In genomic region chr3:11709782-11710181, GRCh38 we compare ENCODE assay signal across 28 cellular contexts.
"Had no signal": no experiment of that assay in that cellular context is flagged by ENCODE, and none has a peak within 500 bp of the region (broad histone marks: within the 10 kb centered on the region; RNA-seq: fewer than 3 reads in every experiment).

No MANE protein-coding gene starts in this region.

- H3K27me3 Mint-ChIP-seq: naive B cell; naive thymus-derived CD8-positive, alpha-beta T cell; stimulated activated naive CD8-positive, alpha-beta T cell treated with anti-CD3 and anti-CD28 coated beads, Interleukin-15, Interleukin-2, amounts not matched to agents 100 ng/mL and 50 ng/mL, for 24 hours had no signal

- FAIRE-seq: pancreas, small intestine, urothelium cell line had no signal

- H3K27me3 ChIP-seq: pancreas, right lobe of liver, sigmoid colon, stomach, suprapubic skin, testis, tibial artery, transverse colon, upper lobe of left lung, vagina had no signal

- H3K4me3 ChIP-seq: pancreas, psoas muscle, right lobe of liver, sigmoid colon, stomach, suprapubic skin, testis, tibial artery, transverse colon, upper lobe of left lung, vagina had no signal

- H3K9me3 ChIP-seq: pancreas, right lobe of liver, suprapubic skin, testis, tibial artery, transverse colon, vagina had no signal

- H3K4me1 ChIP-seq: psoas muscle, right lobe of liver, testis, transverse colon, upper lobe of left lung had no signal

- H3K36me3 Mint-ChIP-seq: stimulated activated effector memory CD8-positive, alpha-beta T cell treated with anti-CD3 and anti-CD28 coated beads, Interleukin-12 subunit alpha, Interleukin-12 subunit beta, amount 100 ng/mL, for 72 hours had no signal

- H3K4me3 Mint-ChIP-seq: naive B cell; naive thymus-derived CD8-positive, alpha-beta T cell; natural killer cell treated with Interleukin-12 subunit alpha and Interleukin-12 subunit beta and Interleukin-15 and Interleukin-18, amount 100 ng/mL, for 72 hours; nephron progenitor cell; neural crest cell; stimulated activated effector memory CD8-positive, alpha-beta T cell treated with anti-CD3 and anti-CD28 coated beads, Interleukin-12 subunit alpha, Interleukin-12 subunit beta, amount 100 ng/mL, for 72 hours; stimulated activated naive B cell treated with anti-CD40 and anti-IgM and Interleukin-4, amounts not matched to agents 10 μg/mL and 1 μg/mL and 100 μg/mL, for 72 hours; stimulated activated naive CD8-positive, alpha-beta T cell treated with anti-CD3 and anti-CD28 coated beads, Interleukin-15, Interleukin-2, amounts not matched to agents 100 ng/mL and 50 ng/mL, for 24 hours had no signal

- H3K36me3 ChIP-seq: pancreas, right lobe of liver, sigmoid colon, stomach, suprapubic skin, tibial artery, transverse colon, upper lobe of left lung, vagina had no signal

- DNase-seq: naive B cell; naive thymus-derived CD8-positive, alpha-beta T cell; nephron progenitor cell; occipital lobe; pancreas; psoas muscle; right cardiac atrium; right lobe of liver; sigmoid colon; small intestine; stimulated activated CD4-positive, alpha-beta T cell treated with anti-CD3 and anti-CD28 coated beads, Interleukin-15, amount 100 ng/mL, for 24 hours; stimulated activated CD4-positive, alpha-beta T cell treated with anti-CD3 and anti-CD28 coated beads, Interleukin-2, amount 100 ng/mL, for 24 hours; stimulated activated CD4-positive, alpha-beta T cell treated with anti-CD3 and anti-CD28 coated beads, Interleukin-2, amount 100 ng/mL, for 48 hours; stimulated activated CD4-positive, alpha-beta T cell treated with anti-CD3 and anti-CD28 coated beads, Interleukin-4, amount 100 ng/mL, for 24 hours; stimulated activated naive B cell treated with anti-CD40 and anti-IgM and Interleukin-4, amounts not matched to agents 10 μg/mL and 1 μg/mL and 100 μg/mL, for 72 hours; stimulated activated naive CD4-positive, alpha-beta T cell treated with Interleukin-2 at 50 U/mL for 16 hours; stomach; testis; tibial artery; transverse colon; upper lobe of left lung had no signal

- ATAC-seq: naive thymus-derived CD8-positive, alpha-beta T cell; natural killer cell treated with Interleukin-12 subunit alpha and Interleukin-12 subunit beta and Interleukin-15 and Interleukin-18, amount 100 ng/mL, for 72 hours; pancreas; psoas muscle; right cardiac atrium; right lobe of liver; stimulated activated effector memory CD8-positive, alpha-beta T cell treated with anti-CD3 and anti-CD28 coated beads, Interleukin-12 subunit alpha, Interleukin-12 subunit beta, amount 100 ng/mL, for 72 hours; stimulated activated naive B cell treated with anti-CD40 and anti-IgM and Interleukin-4, amounts not matched to agents 10 μg/mL and 1 μg/mL and 100 μg/mL, for 72 hours had no signal

- H3K9me3 Mint-ChIP-seq: neural crest cell had no signal

- H3K4me1 Mint-ChIP-seq: nephron progenitor cell, neural crest cell had no signal

- H3K27ac ChIP-seq: pancreas, psoas muscle, right lobe of liver, sigmoid colon, stomach, suprapubic skin, testis, tibial artery, transverse colon, upper lobe of left lung, vagina had no signal

- H3K27ac Mint-ChIP-seq: naive B cell; naive thymus-derived CD8-positive, alpha-beta T cell; natural killer cell treated with Interleukin-12 subunit alpha and Interleukin-12 subunit beta and Interleukin-15 and Interleukin-18, amount 100 ng/mL, for 72 hours; nephron progenitor cell; stimulated activated effector memory CD8-positive, alpha-beta T cell treated with anti-CD3 and anti-CD28 coated beads, Interleukin-12 subunit alpha, Interleukin-12 subunit beta, amount 100 ng/mL, for 72 hours; stimulated activated naive B cell treated with anti-CD40 and anti-IgM and Interleukin-4, amounts not matched to agents 10 μg/mL and 1 μg/mL and 100 μg/mL, for 72 hours; stimulated activated naive CD8-positive, alpha-beta T cell treated with anti-CD3 and anti-CD28 coated beads, Interleukin-15, Interleukin-2, amounts not matched to agents 100 ng/mL and 50 ng/mL, for 24 hours had no signal
